ENCODE assay signal across 8 cellular contexts in genomic region chr21:37074195-37074510, GRCh38. TPM values are rescaled to one million over a fixed set of nuclear protein-coding genes. Genes with fewer than 3 reads are reported as not detected.
DNase-seq lines count a peak whose midpoint lies in the region; ATAC-seq and TF ChIP-seq lines count a peak whose summit lies in the region.

No MANE protein-coding gene starts in this region.

- H3K9ac ChIP-seq in HUES6 (ENCODE audit: low read length) = peak overlapping the region; percentile 87

- POLR2A ChIA-PET in CD8-positive, alpha-beta T cell (lab: Charles Lee) = no interaction called here

- intact Hi-C loops in CD8-positive, alpha-beta T cell (cut with DNase I, micrococcal nuclease) = loop anchor here (2.0 to 10.0 kb wide), 9 partner anchors 62 to 1731 kb away; partner anchors contain the start of genes DOP1B (in 2 of the 2), DYRK1A (in 2 of the 2), ETS2 (in 1 of the 2) and SETD4 (in 1 of the 2)
- intact Hi-C loops in adrenal gland (cut with DNase I) = no loop called here
- intact Hi-C loops in thyroid gland (cut with DNase I) = loop anchor here (5.0 to 10.0 kb wide), 2 partner anchors 89 to 193 kb away; partner anchors contain the start of gene VPS26C

- peaks cover 63% of the 10 kb centered on the region for H3K4me1 Mint-ChIP-seq in CD8-positive, alpha-beta T cell (ENCODE audit: low read depth)

- no peak for TF ChIP-seq CTCF in CD8-positive, alpha-beta T cell (IDR thresholded peaks at IDR 0.05)
- no peak for TF ChIP-seq CTCF in adrenal gland (IDR thresholded peaks at IDR 0.05)
- TF ChIP-seq CTCF in thyroid gland (IDR thresholded peaks at IDR 0.05) = no peak

- H3K4me1 ChIP-seq in CD8-positive, alpha-beta T cell (ENCODE audit: insufficient read depth, low read length) = peaks cover 30% of the 10 kb centered on the region
- peaks cover 10% of the 10 kb centered on the region for H3K4me1 ChIP-seq in HUES6 (ENCODE audit: control insufficient read depth, insufficient read depth, low read length)
- H3K4me1 ChIP-seq in adrenal gland (replicated peaks in 1 of 2) = peaks cover 4 to 33% of the 10 kb centered on the region in 2 donors
- H3K4me1 ChIP-seq in thyroid gland = peaks cover 13 to 25% of the 10 kb centered on the region in 2 donors

- no peaks in the 10 kb centered on the region for H3K27me3 Mint-ChIP-seq in CD8-positive, alpha-beta T cell (ENCODE audit: low read depth)

- H3K4me3 ChIP-seq in CD8-positive, alpha-beta T cell (ENCODE audit: low read depth, low read length) = peak overlapping the region; percentile 94
- H3K4me3 ChIP-seq in HUES6 (ENCODE audit: low read depth, low read length) (peak overlapping the region; percentile 81), adrenal gland (peak overlapping the region in 3 of 4 donors; percentile 58 to 92 (median 91)), thyroid gland (replicated peaks in 1 of 3) (peak overlapping the region; percentile 20 to 81 (median 74))

- no peaks in the 10 kb centered on the region for H3K36me3 ChIP-seq in CD8-positive, alpha-beta T cell (ENCODE audit: insufficient read depth, low read length)
- H3K36me3 ChIP-seq in HUES6 (ENCODE audit: control insufficient read depth, insufficient read depth, low read length) (0 out of 2 replicates have a peak, but pooled peaks cover under 1% of the 10 kb centered on the region), adrenal gland (replicated peaks in 1 of 2) (no peaks in the 10 kb centered on the region), thyroid gland (no peaks in the 10 kb centered on the region)

- no peak for TF ChIP-seq POLR2A in adrenal gland (IDR thresholded peaks at IDR 0.05)
- TF ChIP-seq POLR2A in thyroid gland (IDR thresholded peaks at IDR 0.05) = no peak

- CTCF ChIA-PET in CD8-positive, alpha-beta T cell (lab: Charles Lee) = no interaction called here

- H3K36me3 Mint-ChIP-seq in CD8-positive, alpha-beta T cell = peaks cover 18% of the 10 kb centered on the region

- H3K9me3 Mint-ChIP-seq in CD8-positive, alpha-beta T cell = peaks cover 2% of the 10 kb centered on the region

- H3K4me3 Mint-ChIP-seq in CD8-positive, alpha-beta T cell = peak overlapping the region; percentile 99

- peak overlapping the region; percentile 98 for H3K27ac ChIP-seq in CD8-positive, alpha-beta T cell (ENCODE audit: low read depth, low read length)
- H3K27ac ChIP-seq in HUES6 (ENCODE audit: low read depth, low read length) (no peak overlapping the region), adrenal gland (peak overlapping the region; percentile 87 to 100 (median 99)), thyroid gland (peak overlapping the region in 2 of 3 donors; percentile 99)

- H3K9me3 ChIP-seq in CD8-positive, alpha-beta T cell (ENCODE audit: low read length) = no peaks in the 10 kb centered on the region
- H3K9me3 ChIP-seq in HUES6 (ENCODE audit: control insufficient read depth, insufficient read depth, low read depth, low read length) (no peaks in the 10 kb centered on the region), adrenal gland (replicated peaks in 1 of 3) (no peaks in the 10 kb centered on the region), thyroid gland (no peaks in the 10 kb centered on the region)

- peak overlapping the region; percentile 99 for H3K27ac Mint-ChIP-seq in CD8-positive, alpha-beta T cell

- H3K27me3 ChIP-seq in CD8-positive, alpha-beta T cell (ENCODE audit: insufficient read depth, low read length) = no peaks in the 10 kb centered on the region
- H3K27me3 ChIP-seq in HUES6 (ENCODE audit: control insufficient read depth, insufficient read depth, low read length) (peaks cover 22% of the 10 kb centered on the region), adrenal gland (no peaks in the 10 kb centered on the region), thyroid gland (no peaks in the 10 kb centered on the region)

- no peak for DNase-seq in CD8-positive, alpha-beta T cell
- DNase-seq in adrenal gland (peak in 2 of 7 donors; percentile 48 to 60), kidney tubule cell (ENCODE audit: low spot score) (peak; percentile 8), thyroid gland (no peak), NCI-H2196 treated with DMSO at 0.1 percent for 48 hours (lab: John Stamatoyannopoulos, UW; ENCODE audit: unreplicated experiment) (no peak)

- WGBS in adrenal gland, 4 donors = 1 to 2% (median 2%) methylated on average over 9 to 14 of the region's 14 CpGs
- 4 to 7% methylated on average over 14 of the region's 14 CpGs for WGBS in thyroid gland, 2 donors

- no peak for ATAC-seq in CD8-positive, alpha-beta T cell
- ATAC-seq in HG03139 (IDR thresholded peaks at IDR 0.05; ENCODE audit: unreplicated experiment) = no peak
- ATAC-seq in GM18858 (IDR thresholded peaks at IDR 0.05; ENCODE audit: unreplicated experiment) = no peak

RNA-seq across cellular contexts. Expression of gene TTC3, which starts 1.1 kb away (rescaled TPM):
- 100 to 1,000 TPM; 137 to 141 TPM for total RNA-seq in CD8-positive, alpha-beta T cell
- total RNA-seq in adrenal gland = 100 to 1,000 TPM in 7 of 8 donors, 10 to 100 TPM in 1; 96.8 to 220 (median 143) TPM
- polyA plus RNA-seq in adrenal gland = 100 to 1,000 TPM in 1 of 3 donors, 10 to 100 TPM in 2; 37.9 to 109 (median 53.6) TPM
- total RNA-seq in thyroid gland = 100 to 1,000 TPM; 206 to 286 (median 251) TPM

RNA-seq across cellular contexts. Expression of gene PIGP, which starts 1.3 kb away (rescaled TPM):
- total RNA-seq in CD8-positive, alpha-beta T cell = 10 to 100 TPM; 11.9 to 12.2 TPM
- total RNA-seq in adrenal gland (10 to 100 TPM in 7 of 8 donors, 1 to 10 TPM in 1; 7.3 to 67.3 (median 49.4) TPM), thyroid gland (10 to 100 TPM; 14.7 to 27.0 (median 23.3) TPM)
- polyA plus RNA-seq in adrenal gland = 100 to 1,000 TPM in 1 of 3 donors, 10 to 100 TPM in 2; 23.2 to 236 (median 33.9) TPM

Comparison
In these comparisons a context has a peak if more than half of its experiments do, and no peak if none do; other contexts are left out.
1. intact Hi-C loops: an anchor here in CD8-positive, alpha-beta T cell (2.0 to 10.0 kb wide) and thyroid gland (5.0 to 10.0 kb wide); none called in adrenal gland.